1 cellular context compared by ENCODE assay signal in the genomic region with DNA sequence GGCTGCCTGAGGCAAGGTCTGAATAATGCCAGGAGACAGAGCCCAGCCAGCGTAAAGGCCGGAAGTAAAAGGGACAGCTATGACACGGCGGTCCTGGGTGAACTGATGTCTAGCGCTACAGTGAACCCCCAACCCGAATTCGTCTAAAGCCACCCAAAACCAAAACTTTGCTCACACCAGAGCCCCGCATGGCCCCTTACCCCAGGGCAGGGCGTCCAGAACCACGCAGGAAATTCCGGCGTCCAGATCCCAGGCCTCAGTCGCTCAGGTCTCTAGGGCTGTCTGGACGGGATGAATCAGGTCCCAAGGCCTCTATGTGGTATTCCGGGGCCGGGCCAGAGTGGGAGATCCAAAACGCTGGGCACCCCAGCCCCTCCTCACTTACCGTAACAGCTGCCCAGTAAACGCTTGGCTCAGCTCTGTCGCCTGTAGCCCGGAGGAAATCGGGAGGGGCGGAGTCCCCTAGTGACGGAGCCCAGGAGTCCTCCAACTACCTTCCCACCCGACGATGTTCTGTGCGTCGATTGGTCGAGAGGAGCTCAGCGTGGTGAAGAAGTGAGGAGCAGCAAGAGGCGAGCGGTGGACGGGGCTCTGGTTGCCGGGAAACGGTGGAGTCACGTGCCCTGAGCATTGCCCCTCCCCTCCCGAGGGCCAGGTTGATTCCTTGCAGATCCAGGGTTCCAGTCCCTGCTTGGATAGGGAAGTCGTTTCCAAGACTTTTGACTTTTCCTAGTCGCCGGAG.
TF ChIP-seq lines count a peak whose summit lies in the region.

A gene with protein sequence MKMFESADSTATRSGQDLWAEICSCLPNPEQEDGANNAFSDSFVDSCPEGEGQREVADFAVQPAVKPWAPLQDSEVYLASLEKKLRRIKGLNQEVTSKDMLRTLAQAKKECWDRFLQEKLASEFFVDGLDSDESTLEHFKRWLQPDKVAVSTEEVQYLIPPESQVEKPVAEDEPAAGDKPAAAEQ (minus strand): TSS at position 452 of the 742 bp plus-strand sequence. CDS start 2,027 bp downstream, outside the sequence.

TF ChIP-seq in H1, 55 proteins besides CTCF, POLR2A, EP300 and RAD21 (continued from another document):
- TF ChIP-seq, protein P1, sequence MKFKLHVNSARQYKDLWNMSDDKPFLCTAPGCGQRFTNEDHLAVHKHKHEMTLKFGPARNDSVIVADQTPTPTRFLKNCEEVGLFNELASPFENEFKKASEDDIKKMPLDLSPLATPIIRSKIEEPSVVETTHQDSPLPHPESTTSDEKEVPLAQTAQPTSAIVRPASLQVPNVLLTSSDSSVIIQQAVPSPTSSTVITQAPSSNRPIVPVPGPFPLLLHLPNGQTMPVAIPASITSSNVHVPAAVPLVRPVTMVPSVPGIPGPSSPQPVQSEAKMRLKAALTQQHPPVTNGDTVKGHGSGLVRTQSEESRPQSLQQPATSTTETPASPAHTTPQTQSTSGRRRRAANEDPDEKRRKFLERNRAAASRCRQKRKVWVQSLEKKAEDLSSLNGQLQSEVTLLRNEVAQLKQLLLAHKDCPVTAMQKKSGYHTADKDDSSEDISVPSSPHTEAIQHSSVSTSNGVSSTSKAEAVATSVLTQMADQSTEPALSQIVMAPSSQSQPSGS (IDR thresholded peaks at IDR 0.05; ENCODE audit: low read length) = no peak
- TF ChIP-seq TAF1 (IDR thresholded peaks at IDR 0.05; ENCODE audit: low read depth, low read length) (peak; percentile 75; the same call in 1 of the 2 replicates), BCL11A (IDR thresholded peaks at IDR 0.05; ENCODE audit: low read depth in 2 of 2, low read length in 2 of 2) (no peak), CEBPB (IDR thresholded peaks at IDR 0.05; ENCODE audit: low read depth, low read length) (no peak), POLR2AphosphoS5 (IDR thresholded peaks at IDR 0.05; ENCODE audit: low read depth, low read length) (peak; percentile 30; the same call in 1 of the 2 replicates), CBX5 (IDR thresholded peaks at IDR 0.05; ENCODE audit: low read depth, low read length) (no peak), NRF1 (IDR thresholded peaks at IDR 0.05; ENCODE audit: low read depth, low read length) (no peak), PHF8 (conservative IDR thresholded peaks at IDR 0.05; ENCODE audit: low read depth, low read length) (peak; percentile 46; the same call in 1 of the 2 replicates), MAFK (IDR thresholded peaks at IDR 0.05; ENCODE audit: low read depth, low read length) (no peak), SP2 (IDR thresholded peaks at IDR 0.05; ENCODE audit: low read length) (no peak), SIRT6 (IDR thresholded peaks at IDR 0.05; ENCODE audit: low read length) (no peak), SP1 (IDR thresholded peaks at IDR 0.05; ENCODE audit: low read depth, low read length) (peak; percentile 79), SAP30 (IDR thresholded peaks at IDR 0.05; ENCODE audit: insufficient read depth, insufficient replicate concordance, low read length) (peak; percentile 56), SIN3A (conservative IDR thresholded peaks at IDR 0.05 in 1 of 2, IDR thresholded peaks at IDR 0.05 in 1 of 2; ENCODE audit: low read depth in 1 of 2, low read length in 2 of 2) (peak; percentile 6 to 49; a peak in 1 of 4 replicates), EGR1 (IDR thresholded peaks at IDR 0.05; ENCODE audit: borderline replicate concordance, low read depth, low read length) (no peak), BRCA1 (IDR thresholded peaks at IDR 0.05; ENCODE audit: low read depth, low read length) (no peak), SIX5 (IDR thresholded peaks at IDR 0.05; ENCODE audit: low read depth, low read length) (no peak), CHD1 (IDR thresholded peaks at IDR 0.05; ENCODE audit: low read depth, low read length) (no peak), POU5F1 (IDR thresholded peaks at IDR 0.05; ENCODE audit: low read depth, low read length) (no peak), GABPA (IDR thresholded peaks at IDR 0.05; ENCODE audit: borderline replicate concordance, insufficient read depth, low read length) (no peak), YY1 (IDR thresholded peaks at IDR 0.05; ENCODE audit: low read depth, low read length) (no peak), EZH2 (IDR thresholded peaks at IDR 0.05; ENCODE audit: low read depth, low read length, severe bottlenecking) (no peak), CREB1 (IDR thresholded peaks at IDR 0.05) (peak; percentile 70), KDM4A (IDR thresholded peaks at IDR 0.05; ENCODE audit: low read depth, low read length, severe bottlenecking) (peak; percentile 70), SRF (IDR thresholded peaks at IDR 0.05; ENCODE audit: low read depth, low read length) (no peak), TEAD4 (IDR thresholded peaks at IDR 0.05; ENCODE audit: low read depth, low read length) (no peak)
- TF ChIP-seq, protein P2, sequence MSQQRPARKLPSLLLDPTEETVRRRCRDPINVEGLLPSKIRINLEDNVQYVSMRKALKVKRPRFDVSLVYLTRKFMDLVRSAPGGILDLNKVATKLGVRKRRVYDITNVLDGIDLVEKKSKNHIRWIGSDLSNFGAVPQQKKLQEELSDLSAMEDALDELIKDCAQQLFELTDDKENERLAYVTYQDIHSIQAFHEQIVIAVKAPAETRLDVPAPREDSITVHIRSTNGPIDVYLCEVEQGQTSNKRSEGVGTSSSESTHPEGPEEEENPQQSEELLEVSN (IDR thresholded peaks at IDR 0.05) = peak; percentile 92
- TF ChIP-seq, protein P3, sequence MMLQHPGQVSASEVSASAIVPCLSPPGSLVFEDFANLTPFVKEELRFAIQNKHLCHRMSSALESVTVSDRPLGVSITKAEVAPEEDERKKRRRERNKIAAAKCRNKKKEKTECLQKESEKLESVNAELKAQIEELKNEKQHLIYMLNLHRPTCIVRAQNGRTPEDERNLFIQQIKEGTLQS (IDR thresholded peaks at IDR 0.05; ENCODE audit: insufficient read depth, low read depth, low read length) = peak; percentile 78
- TF ChIP-seq, protein P4, sequence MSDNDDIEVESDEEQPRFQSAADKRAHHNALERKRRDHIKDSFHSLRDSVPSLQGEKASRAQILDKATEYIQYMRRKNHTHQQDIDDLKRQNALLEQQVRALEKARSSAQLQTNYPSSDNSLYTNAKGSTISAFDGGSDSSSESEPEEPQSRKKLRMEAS (IDR thresholded peaks at IDR 0.05) = peak; percentile 94
